ENCODE assay signal across 27 cellular contexts in genomic region chr4:137540356-137540755, GRCh38.
"Had no signal": no experiment of that assay in that cellular context is flagged by ENCODE, and none has a peak within 500 bp of the region (broad histone marks: within the 10 kb centered on the region; RNA-seq: fewer than 3 reads in every experiment).

No MANE protein-coding gene starts in this region.

- H3K4me1 Mint-ChIP-seq: naive B cell had no signal

- H3K27ac Mint-ChIP-seq: dendritic cell treated with granulocyte-macrophage colony-stimulating factor and Interleukin-4, amounts not matched to agents 40 ng/mL and 50 ng/mL, for 4 days; effector memory CD8-positive, alpha-beta T cell; endodermal cell; naive B cell had no signal

- H3K4me3 Mint-ChIP-seq: dendritic cell treated with granulocyte-macrophage colony-stimulating factor and Interleukin-4, amounts not matched to agents 40 ng/mL and 50 ng/mL, for 4 days; effector memory CD8-positive, alpha-beta T cell; endodermal cell; mesothelial cell of epicardium; naive B cell had no signal

- FAIRE-seq: endometrium, islet of Langerhans, keratinocyte had no signal

- DNase-seq: cortex of kidney; effector CD8-positive, alpha-beta T cell; effector memory CD8-positive, alpha-beta T cell; endodermal cell; erythroblast; esophagus squamous epithelium; foreskin fibroblast; foreskin melanocyte; gastrocnemius medialis; glutamatergic neuron; head of caudate nucleus; heart right ventricle; hippocampal formation; left cardiac atrium; left lung; left ventricle myocardium superior; lower lobe of right lung; mesenchymal stem cell; mucosa of descending colon; naive B cell had no signal

- H3K36me3 Mint-ChIP-seq: mesothelial cell of epicardium, naive B cell had no signal

- H3K27ac ChIP-seq: epithelial cell of prostate, esophagus squamous epithelium, gastrocnemius medialis, heart right ventricle, left lung, lower lobe of right lung had no signal

- H3K9me3 ChIP-seq: esophagus squamous epithelium, gastrocnemius medialis, left lung, lower lobe of right lung had no signal

- H3K4me3 ChIP-seq: esophagus squamous epithelium, gastrocnemius medialis, heart right ventricle, left lung, lower lobe of right lung, mucosa of descending colon had no signal

- ATAC-seq: effector memory CD8-positive, alpha-beta T cell; esophagus mucosa; gastrocnemius medialis; heart right ventricle; left cardiac atrium; left lung; left ventricle myocardium superior; lower lobe of right lung; mucosa of descending colon had no signal

- H3K9me3 Mint-ChIP-seq: dendritic cell treated with granulocyte-macrophage colony-stimulating factor and Interleukin-4, amounts not matched to agents 40 ng/mL and 50 ng/mL, for 4 days had no signal

- H3K27me3 ChIP-seq: esophagus squamous epithelium, gastrocnemius medialis, heart right ventricle, left lung had no signal

- H3K4me1 ChIP-seq: left lung, lower lobe of right lung had no signal

- H3K36me3 ChIP-seq: esophagus squamous epithelium, gastrocnemius medialis, heart right ventricle, left lung, lower lobe of right lung had no signal

- H3K27me3 Mint-ChIP-seq: dendritic cell treated with granulocyte-macrophage colony-stimulating factor and Interleukin-4, amounts not matched to agents 40 ng/mL and 50 ng/mL, for 4 days; effector memory CD8-positive, alpha-beta T cell; naive B cell had no signal
